ENCODE assay signal across 13 cellular contexts in genomic region chr5:42985129-42986037, GRCh38. TPM values are rescaled to one million over a fixed set of nuclear protein-coding genes. Genes with fewer than 3 reads are reported as not detected.
DNase-seq lines count a peak whose midpoint lies in the region; TF ChIP-seq lines count a peak whose summit lies in the region.
"Had no signal": no experiment of that assay in that cellular context is flagged by ENCODE, and none has a peak within 500 bp of the region (broad histone marks: within the 10 kb centered on the region; RNA-seq: fewer than 3 reads in every experiment).

No MANE protein-coding gene starts in this region.

- DNase-seq in AG20443 (ENCODE audit: low spot score) (peak; percentile 51), HS-5 (ENCODE audit: low read depth) (peak; percentile 93), astrocyte of the hippocampus (ENCODE audit: low read depth, low spot score) (peak; percentile 54), hepatic stellate cell (ENCODE audit: low spot score) (peak; percentile 47), G401 (ENCODE audit: low spot score) (no peak), MV-4-11 (lab: John Stamatoyannopoulos, UW) (no peak), HEK293T (ENCODE audit: extremely low spot score) (no peak)
- no peak for DNase-seq in activated CD4-positive, CD25-positive, alpha-beta regulatory T cell treated with anti-CD3 and anti-CD28 coated beads, Interleukin-2, amount 50 U/mL, for 72 hours
- DNase-seq: activated T-cell treated with anti-CD3 and anti-CD28 coated beads, Interleukin-2, amount 50 U/mL, for 1 hour; cerebellar nuclear complex; heart right ventricle; NCI-H1417 treated with DMSO at 0.1 percent for 48 hours; T1000 had no signal

- in situ Hi-C loops in G401 (cut with HindIII; ENCODE audit: low sequenced_read_pairs): no loop called here

- POLR2A ChIA-PET in HEK293T (lab: Yijun Ruan, JAX): no interaction called here

- CTCF ChIA-PET in HEK293T (lab: Yijun Ruan, JAX): interaction anchor here (0.5 kb wide), 1 partner anchor 73 kb away, joined by 4 read pairs; no protein-coding TSS in a partner anchor

TF ChIP-seq in HEK293T, 16 proteins besides CTCF, POLR2A, EP300 and RAD21:
- TF ChIP-seq FOXA1 (IDR thresholded peaks at IDR 0.05) (no peak), SUZ12 (IDR thresholded peaks at IDR 0.05) (no peak), TARDBP (IDR thresholded peaks at IDR 0.05) (no peak)

RNA-seq across cellular contexts. Expression of gene ANXA2R, which starts 54.7 kb away (rescaled TPM):
- total RNA-seq in G401 (2014; rRNA removed; shearing (Covaris generic)): 0.49 and 1.3 TPM in 2 replicates

Comparison
In these comparisons a context has a peak if more than half of its experiments do, and no peak if none do; other contexts are left out.
1. DNase-seq: peak in AG20443 (single experiment), HS-5 (single experiment), astrocyte of the hippocampus (single experiment) and hepatic stellate cell (single experiment); none in G401 (single experiment), activated CD4-positive, CD25-positive, alpha-beta regulatory T cell treated with anti-CD3 and anti-CD28 coated beads, Interleukin-2, amount 50 U/mL, for 72 hours (single experiment), MV-4-11 (single experiment) and HEK293T (single experiment).